ENCODE assay signal across 6 cellular contexts in genomic region chr3:114487502-114487901, GRCh38.
"Had no signal": no experiment of that assay in that cellular context is flagged by ENCODE, and none has a peak within 500 bp of the region (broad histone marks: within the 10 kb centered on the region; RNA-seq: fewer than 3 reads in every experiment).

No MANE protein-coding gene starts in this region.

- H3K4me3 ChIP-seq: GM23338 had no signal

- ATAC-seq: GM23338, HepG2 had no signal

- DNase-seq: H9, HCEC 1CT, KBM-7 had no signal

- H3K27ac ChIP-seq: HL-60 had no signal
